In genomic region chr17:44063704-44064639, GRCh38 we compare ENCODE assay signal across 12 cellular contexts. TPM values are rescaled to one million over a fixed set of nuclear protein-coding genes. Genes with fewer than 3 reads are reported as not detected.
DNase-seq lines count a peak whose midpoint lies in the region; ATAC-seq and TF ChIP-seq lines count a peak whose summit lies in the region.
"Had no signal": no experiment of that assay in that cellular context is flagged by ENCODE, and none has a peak within 500 bp of the region (broad histone marks: within the 10 kb centered on the region; RNA-seq: fewer than 3 reads in every experiment).

No MANE protein-coding gene starts in this region.

- no peak for DNase-seq in CD4-positive, alpha-beta memory T cell
- DNase-seq in HFFc6: no peak
- no peak for DNase-seq in activated T-helper 2 cell treated with anti-CD3 and anti-CD28 coated beads, Interferon-gamma antibody, Interleukin-2, Interleukin-4, amounts not matched to agents 10 μg/mL and 5 μg/mL and 100 μg/mL, durations not matched to agents 14 hours and 24 hours and 36 hours (ENCODE audit: low spot score)
- DNase-seq in naive thymus-derived CD4-positive, alpha-beta T cell: no peak
- DNase-seq in activated gamma-delta T cell (lab: John Stamatoyannopoulos, UW): no peak
- DNase-seq in GM13976 (ENCODE audit: low spot score): no peak
- DNase-seq: GOT3, NCI-H1105 treated with DMSO at 0.1 percent for 48 hours, NCI-H524 treated with DMSO at 0.1 percent for 48 hours, transverse colon, WERI-Rb-1 had no signal

- H3K27me3 ChIP-seq in CD4-positive, alpha-beta memory T cell (ENCODE audit: insufficient read depth, low read length): no peaks in the 10 kb centered on the region
- no peaks in the 10 kb centered on the region for H3K27me3 ChIP-seq in naive thymus-derived CD4-positive, alpha-beta T cell (ENCODE audit: control insufficient read depth in 2 of 2, insufficient read depth in 2 of 2, low read length in 2 of 2)
- H3K27me3 ChIP-seq: transverse colon had no signal

- peaks cover 40% of the 10 kb centered on the region for H3K4me1 ChIP-seq in CD4-positive, alpha-beta memory T cell (ENCODE audit: insufficient read depth, low read length)
- H3K4me1 ChIP-seq in naive thymus-derived CD4-positive, alpha-beta T cell (ENCODE audit: control insufficient read depth in 2 of 2, insufficient read depth in 2 of 2, low read length in 2 of 2): peaks cover 8 to 10% of the 10 kb centered on the region in 2 donors

- H3K36me3 Mint-ChIP-seq in CD4-positive, alpha-beta memory T cell: peaks cover 22 to 51% of the 10 kb centered on the region in 2 donors
- peaks cover 44% of the 10 kb centered on the region for H3K36me3 Mint-ChIP-seq in HFFc6 (ENCODE audit: low read depth)
- peaks cover 57% of the 10 kb centered on the region for H3K36me3 Mint-ChIP-seq in activated T-helper 2 cell treated with anti-CD3 and anti-CD28 coated beads, Interferon-gamma antibody, Interleukin-2, Interleukin-4, amounts not matched to agents 10 μg/mL and 5 μg/mL and 100 μg/mL, durations not matched to agents 14 hours and 24 hours and 36 hours (ENCODE audit: low read depth)
- peaks cover 3 to 24% (median 11%) of the 10 kb centered on the region in 5 donors for H3K36me3 Mint-ChIP-seq in naive thymus-derived CD4-positive, alpha-beta T cell

- peaks cover 27 to 60% (median 52%) of the 10 kb centered on the region in 4 donors for H3K4me1 Mint-ChIP-seq in CD4-positive, alpha-beta memory T cell
- peaks cover 54% of the 10 kb centered on the region for H3K4me1 Mint-ChIP-seq in HFFc6 (ENCODE audit: low read depth)
- H3K4me1 Mint-ChIP-seq in activated T-helper 2 cell treated with anti-CD3 and anti-CD28 coated beads, Interferon-gamma antibody, Interleukin-2, Interleukin-4, amounts not matched to agents 10 μg/mL and 5 μg/mL and 100 μg/mL, durations not matched to agents 14 hours and 24 hours and 36 hours (ENCODE audit: low read depth): peaks cover 26% of the 10 kb centered on the region
- H3K4me1 Mint-ChIP-seq in naive thymus-derived CD4-positive, alpha-beta T cell: peaks cover 35 to 69% (median 59%) of the 10 kb centered on the region in 7 donors

- H3K27ac ChIP-seq in CD4-positive, alpha-beta memory T cell (ENCODE audit: low read depth, low read length): no peak overlapping the region
- no peak overlapping the region for H3K27ac ChIP-seq in naive thymus-derived CD4-positive, alpha-beta T cell (ENCODE audit: low read depth, low read length)
- H3K27ac ChIP-seq: WERI-Rb-1 had no signal

- peak overlapping the region in 7 of 8 donors; percentile 13 to 69 (median 24) for H3K4me3 Mint-ChIP-seq in CD4-positive, alpha-beta memory T cell
- H3K4me3 Mint-ChIP-seq in HFFc6: peak overlapping the region; percentile 50
- H3K4me3 Mint-ChIP-seq in activated T-helper 2 cell treated with anti-CD3 and anti-CD28 coated beads, Interferon-gamma antibody, Interleukin-2, Interleukin-4, amounts not matched to agents 10 μg/mL and 5 μg/mL and 100 μg/mL, durations not matched to agents 14 hours and 24 hours and 36 hours (ENCODE audit: low read depth): peak overlapping the region; percentile 30
- H3K4me3 Mint-ChIP-seq in naive thymus-derived CD4-positive, alpha-beta T cell: peak overlapping the region in 8 of 10 donors; percentile 5 to 49 (median 38)

- H3K9me3 ChIP-seq in CD4-positive, alpha-beta memory T cell (ENCODE audit: control insufficient read depth in 1 of 2, low read length in 2 of 2): no peaks in the 10 kb centered on the region
- H3K9me3 ChIP-seq in naive thymus-derived CD4-positive, alpha-beta T cell (ENCODE audit: control insufficient read depth in 2 of 3, low read length in 3 of 3): no peaks in the 10 kb centered on the region
- H3K9me3 ChIP-seq: transverse colon had no signal

- H3K27me3 Mint-ChIP-seq in CD4-positive, alpha-beta memory T cell: no peaks in the 10 kb centered on the region
- no peaks in the 10 kb centered on the region; the same call in none of the 2 replicates for H3K27me3 Mint-ChIP-seq in HFFc6 (ENCODE audit: insufficient read depth)
- H3K27me3 Mint-ChIP-seq in activated T-helper 2 cell treated with anti-CD3 and anti-CD28 coated beads, Interferon-gamma antibody, Interleukin-2, Interleukin-4, amounts not matched to agents 10 μg/mL and 5 μg/mL and 100 μg/mL, durations not matched to agents 14 hours and 24 hours and 36 hours (ENCODE audit: low read depth): no peaks in the 10 kb centered on the region
- H3K27me3 Mint-ChIP-seq in naive thymus-derived CD4-positive, alpha-beta T cell: no peaks in the 10 kb centered on the region

- H3K27ac Mint-ChIP-seq in CD4-positive, alpha-beta memory T cell: peak overlapping the region; percentile 42 to 75 (median 54)
- peak overlapping the region; percentile 59 for H3K27ac Mint-ChIP-seq in HFFc6
- H3K27ac Mint-ChIP-seq in activated T-helper 2 cell treated with anti-CD3 and anti-CD28 coated beads, Interferon-gamma antibody, Interleukin-2, Interleukin-4, amounts not matched to agents 10 μg/mL and 5 μg/mL and 100 μg/mL, durations not matched to agents 14 hours and 24 hours and 36 hours: peak overlapping the region; percentile 16
- peak overlapping the region in 7 of 9 donors; percentile 18 to 86 (median 39) for H3K27ac Mint-ChIP-seq in naive thymus-derived CD4-positive, alpha-beta T cell

- no peaks in the 10 kb centered on the region for H3K9me3 Mint-ChIP-seq in CD4-positive, alpha-beta memory T cell
- no peaks in the 10 kb centered on the region for H3K9me3 Mint-ChIP-seq in HFFc6
- H3K9me3 Mint-ChIP-seq in activated T-helper 2 cell treated with anti-CD3 and anti-CD28 coated beads, Interferon-gamma antibody, Interleukin-2, Interleukin-4, amounts not matched to agents 10 μg/mL and 5 μg/mL and 100 μg/mL, durations not matched to agents 14 hours and 24 hours and 36 hours: no peaks in the 10 kb centered on the region
- no peaks in the 10 kb centered on the region for H3K9me3 Mint-ChIP-seq in naive thymus-derived CD4-positive, alpha-beta T cell

- peaks cover 15% of the 10 kb centered on the region for H3K36me3 ChIP-seq in CD4-positive, alpha-beta memory T cell (ENCODE audit: insufficient read depth, low read length)
- H3K36me3 ChIP-seq in naive thymus-derived CD4-positive, alpha-beta T cell (ENCODE audit: control insufficient read depth in 2 of 3, insufficient read depth in 3 of 3, low read length in 3 of 3): peaks cover 0 to 37% (median 8%) of the 10 kb centered on the region in 3 experiments

- intact Hi-C loops in CD4-positive, alpha-beta memory T cell (cut with micrococcal nuclease): no loop called here
- intact Hi-C loops in activated T-helper 2 cell treated with anti-CD3 and anti-CD28 coated beads, Interferon-gamma antibody, Interleukin-2, Interleukin-4, amounts not matched to agents 10 μg/mL and 5 μg/mL and 100 μg/mL, durations not matched to agents 14 hours and 24 hours and 36 hours (cut with micrococcal nuclease): no loop called here
- intact Hi-C loops in naive thymus-derived CD4-positive, alpha-beta T cell (cut with micrococcal nuclease): no loop called here

- POLR2A ChIA-PET in CD4-positive, alpha-beta memory T cell (lab: Charles Lee; ENCODE audit: partially characterized antibody): no interaction called here
- POLR2A ChIA-PET in naive thymus-derived CD4-positive, alpha-beta T cell (lab: Charles Lee): interaction anchor here (1.0 kb wide), 1 partner anchor 44 kb away, joined by 4 read pairs; no protein-coding TSS in a partner anchor

- no peak overlapping the region for H3K4me3 ChIP-seq in CD4-positive, alpha-beta memory T cell (ENCODE audit: low read length in 2 of 2)
- no peak overlapping the region for H3K4me3 ChIP-seq in naive thymus-derived CD4-positive, alpha-beta T cell (ENCODE audit: low read length)
- H3K4me3 ChIP-seq: transverse colon had no signal

- CTCF ChIA-PET in CD4-positive, alpha-beta memory T cell (lab: Charles Lee; ENCODE audit: partially characterized antibody): interaction anchor here (1.3 kb wide), 1 partner anchor 20 kb away, joined by 3 read pairs; no protein-coding TSS in a partner anchor
- CTCF ChIA-PET in naive thymus-derived CD4-positive, alpha-beta T cell (lab: Charles Lee): interaction anchor here (0.5 to 0.7 kb wide), 2 partner anchors 60 to 171 kb away, joined by 3 to 4 read pairs; partner anchors contain the start of gene HDAC5

- in situ Hi-C loops in GM13976 (cut with MboI; ENCODE audit: low sequenced_read_pairs, unreplicated experiment): no loop called here

- no peak for TF ChIP-seq CTCF in HFFc6 (IDR thresholded peaks at IDR 0.05)
- no peak for TF ChIP-seq CTCF in GM13976 (IDR thresholded peaks at IDR 0.05; ENCODE audit: borderline replicate concordance, control extremely low read depth, extremely low read depth, insufficient read depth, missing control alignments)

- no peak for ATAC-seq in naive thymus-derived CD4-positive, alpha-beta T cell
- ATAC-seq in HG02885 (IDR thresholded peaks at IDR 0.05; ENCODE audit: poor library complexity, unreplicated experiment): no peak

RNA-seq across cellular contexts. Expression of gene LSM12, which starts 2.5 kb away (rescaled TPM):
- total RNA-seq in CD4-positive, alpha-beta memory T cell: 10 to 100 TPM; 35.3 to 37.4 TPM
- polyA plus RNA-seq in CD4-positive, alpha-beta memory T cell: 10 to 100 TPM; 55.6 to 74.0 TPM
- 100 to 1,000 TPM in 1 of 6 experiments, 10 to 100 TPM in 5; 86.6 to 101 (median 94.5) TPM for total RNA-seq in HFFc6 (2021; fragmentation: NEBNext Ultra II Directional; extraction: Animal tissue kit (Norgen Biotek cat#: 25700))
- total RNA-seq in activated T-helper 2 cell treated with anti-CD3 and anti-CD28 coated beads, Interferon-gamma antibody, Interleukin-2, Interleukin-4, amounts not matched to agents 10 μg/mL and 5 μg/mL and 100 μg/mL, durations not matched to agents 14 hours and 24 hours and 36 hours: 81.4 and 88.4 TPM in 2 replicates
- 10 to 100 TPM; 29.3 to 67.9 (median 33.2) TPM for total RNA-seq in naive thymus-derived CD4-positive, alpha-beta T cell
- 10 to 100 TPM; 69.5 to 72.5 TPM for polyA plus RNA-seq in naive thymus-derived CD4-positive, alpha-beta T cell

RNA-seq across cellular contexts. Expression of gene G6PC3, which starts 6.6 kb away (rescaled TPM):
- total RNA-seq in CD4-positive, alpha-beta memory T cell: 10 to 100 TPM; 10.6 to 11.8 TPM
- 10 to 100 TPM; 15.6 to 17.9 TPM for polyA plus RNA-seq in CD4-positive, alpha-beta memory T cell
- 100 to 1,000 TPM in 5 of 6 experiments, 10 to 100 TPM in 1; 96.6 to 123 (median 113) TPM for total RNA-seq in HFFc6 (2021; fragmentation: NEBNext Ultra II Directional; extraction: Animal tissue kit (Norgen Biotek cat#: 25700))
- 36.3 and 39.2 TPM in 2 replicates for total RNA-seq in activated T-helper 2 cell treated with anti-CD3 and anti-CD28 coated beads, Interferon-gamma antibody, Interleukin-2, Interleukin-4, amounts not matched to agents 10 μg/mL and 5 μg/mL and 100 μg/mL, durations not matched to agents 14 hours and 24 hours and 36 hours
- total RNA-seq in naive thymus-derived CD4-positive, alpha-beta T cell: 10 to 100 TPM in 4 of 5 experiments, 1 to 10 TPM in 1; 9.4 to 25.8 (median 13.9) TPM
- polyA plus RNA-seq in naive thymus-derived CD4-positive, alpha-beta T cell: 10 to 100 TPM; 18.3 to 18.5 TPM

RNA-seq across cellular contexts. Expression of gene TMEM101, which starts 49.2 kb away (rescaled TPM):
- total RNA-seq in CD4-positive, alpha-beta memory T cell: 10 to 100 TPM; 27.3 to 30.0 TPM
- 10 to 100 TPM; 22.7 to 33.6 TPM for polyA plus RNA-seq in CD4-positive, alpha-beta memory T cell
- 10 to 100 TPM; 27.8 to 32.7 (median 29.2) TPM for total RNA-seq in HFFc6 (2021; fragmentation: NEBNext Ultra II Directional; extraction: Animal tissue kit (Norgen Biotek cat#: 25700))
- total RNA-seq in activated T-helper 2 cell treated with anti-CD3 and anti-CD28 coated beads, Interferon-gamma antibody, Interleukin-2, Interleukin-4, amounts not matched to agents 10 μg/mL and 5 μg/mL and 100 μg/mL, durations not matched to agents 14 hours and 24 hours and 36 hours: 29.5 and 29.9 TPM in 2 replicates
- 10 to 100 TPM; 12.1 to 32.0 (median 30.5) TPM for total RNA-seq in naive thymus-derived CD4-positive, alpha-beta T cell
- 10 to 100 TPM; 33.8 to 36.0 TPM for polyA plus RNA-seq in naive thymus-derived CD4-positive, alpha-beta T cell

RNA-seq across cellular contexts. Expression of gene HDAC5, which starts 59.5 kb away (rescaled TPM):
- total RNA-seq in CD4-positive, alpha-beta memory T cell: 10 to 100 TPM; 71.4 to 74.2 TPM
- 10 to 100 TPM; 12.8 to 34.2 TPM for polyA plus RNA-seq in CD4-positive, alpha-beta memory T cell
- total RNA-seq in HFFc6 (2021; fragmentation: NEBNext Ultra II Directional; extraction: Animal tissue kit (Norgen Biotek cat#: 25700)): 10 to 100 TPM; 63.4 to 87.4 (median 78.7) TPM
- 18.7 and 19.9 TPM in 2 replicates for total RNA-seq in activated T-helper 2 cell treated with anti-CD3 and anti-CD28 coated beads, Interferon-gamma antibody, Interleukin-2, Interleukin-4, amounts not matched to agents 10 μg/mL and 5 μg/mL and 100 μg/mL, durations not matched to agents 14 hours and 24 hours and 36 hours
- 100 to 1,000 TPM in 1 of 5 experiments, 10 to 100 TPM in 4; 15.2 to 106 (median 70.9) TPM for total RNA-seq in naive thymus-derived CD4-positive, alpha-beta T cell
- polyA plus RNA-seq in naive thymus-derived CD4-positive, alpha-beta T cell: 10 to 100 TPM; 18.3 to 41.9 TPM

RNA-seq across cellular contexts. Expression of gene NAGS, which starts 59.5 kb away (rescaled TPM):
- total RNA-seq in CD4-positive, alpha-beta memory T cell: 1 to 10 TPM; 2.7 to 3.2 TPM
- 1 to 10 TPM in 1 of 2 donors, under 1 TPM in 1; 0.45 to 1.7 TPM for polyA plus RNA-seq in CD4-positive, alpha-beta memory T cell
- 1 to 10 TPM in 3 of 6 experiments, under 1 TPM in 3; 0.63 to 1.1 (median 0.91) TPM for total RNA-seq in HFFc6 (2021; fragmentation: NEBNext Ultra II Directional; extraction: Animal tissue kit (Norgen Biotek cat#: 25700))
- 0.28 and 0.82 TPM in 2 replicates for total RNA-seq in activated T-helper 2 cell treated with anti-CD3 and anti-CD28 coated beads, Interferon-gamma antibody, Interleukin-2, Interleukin-4, amounts not matched to agents 10 μg/mL and 5 μg/mL and 100 μg/mL, durations not matched to agents 14 hours and 24 hours and 36 hours
- total RNA-seq in naive thymus-derived CD4-positive, alpha-beta T cell: 1 to 10 TPM in 2 of 5 experiments, under 1 TPM in 3; 0.19 to 1.9 (median 0.20) TPM
- 1 to 10 TPM in 1 of 2 donors, under 1 TPM in 1; 0.41 to 2.6 TPM for polyA plus RNA-seq in naive thymus-derived CD4-positive, alpha-beta T cell
